25 cellular contexts compared by ENCODE assay signal in the genomic region with DNA sequence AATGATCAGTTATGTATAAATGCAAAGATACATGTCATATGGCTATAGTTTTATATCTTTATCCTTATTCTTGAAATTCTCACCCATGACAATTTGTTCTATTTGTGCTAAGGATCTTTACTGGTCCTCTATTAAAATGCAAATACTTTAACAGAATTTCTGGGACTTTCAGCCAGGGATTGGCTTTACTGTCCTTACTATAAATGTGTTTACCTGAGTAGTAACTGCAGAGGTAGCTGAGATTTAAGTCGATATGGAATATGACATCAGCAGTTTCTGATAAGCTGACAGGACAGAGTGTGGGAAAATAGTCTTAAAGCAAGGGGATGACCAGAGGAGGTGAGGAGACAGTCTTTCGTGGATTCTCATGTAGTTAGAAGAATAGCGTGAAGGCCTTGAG.
"Had no signal": no experiment of that assay in that cellular context is flagged by ENCODE, and none has a peak within 500 bp of the region (broad histone marks: within the 10 kb centered on the region; RNA-seq: fewer than 3 reads in every experiment).

No MANE protein-coding gene starts in this region.

- H3K27ac ChIP-seq: colonic mucosa, epithelial cell of prostate, esophagus squamous epithelium, gastrocnemius medialis, heart right ventricle, left lung, lower lobe of right lung had no signal

- H3K9me3 ChIP-seq: colonic mucosa, esophagus squamous epithelium, gastrocnemius medialis, heart right ventricle, lower lobe of right lung, mucosa of descending colon had no signal

- ATAC-seq: effector memory CD8-positive, alpha-beta T cell; esophagus mucosa; gastrocnemius medialis; heart right ventricle; left cardiac atrium; left lung; left ventricle myocardium superior; lower lobe of right lung; mucosa of descending colon had no signal

- DNase-seq: colonic mucosa; cortex of kidney; effector CD8-positive, alpha-beta T cell; effector memory CD8-positive, alpha-beta T cell; endodermal cell; erythroblast; esophagus squamous epithelium; foreskin fibroblast; gastrocnemius medialis; glutamatergic neuron; head of caudate nucleus; heart right ventricle; hippocampal formation; left cardiac atrium; left lung; left ventricle myocardium superior; lower lobe of right lung; mesenchymal stem cell; mucosa of descending colon; naive B cell had no signal

- H3K4me1 ChIP-seq: colonic mucosa, gastrocnemius medialis, heart right ventricle, left lung, lower lobe of right lung had no signal

- H3K27me3 ChIP-seq: colonic mucosa, esophagus squamous epithelium, gastrocnemius medialis, heart right ventricle, left lung had no signal

- H3K36me3 ChIP-seq: colonic mucosa, esophagus squamous epithelium, gastrocnemius medialis, heart right ventricle, left lung, lower lobe of right lung had no signal

- H3K4me3 ChIP-seq: colonic mucosa, esophagus squamous epithelium, gastrocnemius medialis, heart right ventricle, left lung, lower lobe of right lung, mucosa of descending colon had no signal

- FAIRE-seq: endometrium, islet of Langerhans, keratinocyte had no signal
